19 cellular contexts compared by ENCODE assay signal in the genomic region with DNA sequence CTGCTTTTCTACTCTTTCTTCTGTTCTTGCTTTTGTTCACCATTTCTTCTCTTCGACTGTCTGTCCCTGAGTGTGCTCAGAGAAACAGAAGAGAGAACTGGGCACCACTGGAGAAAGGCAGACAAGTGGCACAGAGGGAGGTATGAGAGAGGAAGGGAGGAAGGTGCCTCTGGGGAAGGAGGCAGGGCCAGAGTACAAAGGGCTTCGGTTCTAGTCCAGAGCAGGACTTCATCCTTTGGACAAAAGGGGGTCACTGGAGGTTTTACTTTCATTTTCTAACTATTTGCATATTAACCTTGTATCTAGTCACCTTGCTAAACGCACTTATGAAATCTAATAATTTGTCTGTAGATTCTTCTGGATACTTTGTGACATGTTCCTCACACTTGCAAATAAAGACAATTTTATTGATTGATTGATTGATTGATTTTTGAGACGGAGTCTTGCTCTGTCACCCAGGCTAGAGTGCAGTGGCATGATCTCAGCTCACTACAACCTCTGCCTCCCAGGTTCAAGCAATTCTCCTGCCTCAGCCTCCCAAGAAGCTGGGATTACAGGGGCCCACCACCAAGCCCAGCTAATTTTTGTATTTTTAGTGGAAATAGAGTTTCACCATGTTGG. TPM values are rescaled to one million over a fixed set of nuclear protein-coding genes. Genes with fewer than 3 reads are reported as not detected.
DNase-seq lines count a peak whose midpoint lies in the region; ATAC-seq and TF ChIP-seq lines count a peak whose summit lies in the region.
"Had no signal": no experiment of that assay in that cellular context is flagged by ENCODE, and none has a peak within 500 bp of the region (broad histone marks: within the 10 kb centered on the region; RNA-seq: fewer than 3 reads in every experiment).

No MANE protein-coding gene starts in this region.

- no peak overlapping the region for H2AFZ ChIP-seq in KMS-11 (ENCODE audit: low read depth)

- peak overlapping the region; percentile 19; the same call in 1 of the 2 replicates for H3K4me2 ChIP-seq in KMS-11

- DNase-seq in ELR (ENCODE audit: low read depth) (peak; percentile 31), NCI-H82 (lab: John Stamatoyannopoulos, UW) (no peak)
- no peak for DNase-seq in activated CD8-positive, alpha-beta T cell treated with anti-CD3 and anti-CD28 coated beads, Interleukin-2, amount 10 ng/mL, durations not matched to agents 7 days and 5 days
- DNase-seq in effector CD8-positive, alpha-beta T cell (lab: John Stamatoyannopoulos, UW), result no peak
- DNase-seq: activated CD8-positive, alpha-beta memory T cell treated with anti-CD3 and anti-CD28 coated beads, Interleukin-2, amount 10 ng/mL, durations not matched to agents 7 days and 5 days; aorta; colonic mucosa; DMS79; foreskin keratinocyte; NCI-H1694 treated with DMSO at 0.1 percent for 48 hours; NCI-H524; nucleus accumbens; stimulated activated CD4-positive, alpha-beta T cell treated with anti-CD3 and anti-CD28 coated beads, Interleukin-2, amount 100 ng/mL, for 24 hours; WERI-Rb-1 had no signal

- H3K9me3 ChIP-seq in neutrophil, result no peaks in the 10 kb centered on the region
- H3K9me3 ChIP-seq: colonic mucosa, suprapubic skin had no signal

- CTCF ChIA-PET in activated CD8-positive, alpha-beta T cell treated with anti-CD3 and anti-CD28 coated beads, Interleukin-2, amount 10 ng/mL, durations not matched to agents 7 days and 5 days (lab: Charles Lee), result interaction anchor here (1.3 to 3.6 kb wide), 2 partner anchors 19 to 102 kb away, joined by 4 to 13 read pairs; a partner anchor contains a TSS

- no peaks in the 10 kb centered on the region for H4K20me1 ChIP-seq in KMS-11 (ENCODE audit: insufficient read depth)

- TF ChIP-seq CTCF in KMS-11 (conservative IDR thresholded peaks at IDR 0.05; ENCODE audit: low read depth, low read length) (no peak), neutrophil (IDR thresholded peaks at IDR 0.05) (no peak)

- peak overlapping the region; percentile 11 for H3K27ac Mint-ChIP-seq in activated CD8-positive, alpha-beta T cell treated with anti-CD3 and anti-CD28 coated beads, Interleukin-2, amount 10 ng/mL, durations not matched to agents 7 days and 5 days
- H3K27ac Mint-ChIP-seq: activated CD8-positive, alpha-beta memory T cell treated with anti-CD3 and anti-CD28 coated beads, Interleukin-2, amount 10 ng/mL, durations not matched to agents 7 days and 5 days had no signal

- no peaks in the 10 kb centered on the region for H3K36me3 Mint-ChIP-seq in activated CD8-positive, alpha-beta T cell treated with anti-CD3 and anti-CD28 coated beads, Interleukin-2, amount 10 ng/mL, durations not matched to agents 7 days and 5 days (ENCODE audit: low read depth)
- H3K36me3 Mint-ChIP-seq: activated CD8-positive, alpha-beta memory T cell treated with anti-CD3 and anti-CD28 coated beads, Interleukin-2, amount 10 ng/mL, durations not matched to agents 7 days and 5 days had no signal

- H3K36me3 ChIP-seq in KMS-11 (ENCODE audit: insufficient read depth), result no peaks in the 10 kb centered on the region
- H3K36me3 ChIP-seq in neutrophil, result no peaks in the 10 kb centered on the region
- H3K36me3 ChIP-seq: WERI-Rb-1 had no signal

- no peak overlapping the region for H3K27ac ChIP-seq in KMS-11
- peak overlapping the region; percentile 55 for H3K27ac ChIP-seq in neutrophil
- H3K27ac ChIP-seq: colonic mucosa, foreskin keratinocyte, suprapubic skin, WERI-Rb-1 had no signal

- no peaks in the 10 kb centered on the region for H3K27me3 Mint-ChIP-seq in activated CD8-positive, alpha-beta T cell treated with anti-CD3 and anti-CD28 coated beads, Interleukin-2, amount 10 ng/mL, durations not matched to agents 7 days and 5 days (ENCODE audit: low read depth)
- H3K27me3 Mint-ChIP-seq: activated CD8-positive, alpha-beta memory T cell treated with anti-CD3 and anti-CD28 coated beads, Interleukin-2, amount 10 ng/mL, durations not matched to agents 7 days and 5 days had no signal

- ATAC-seq in activated CD8-positive, alpha-beta T cell treated with anti-CD3 and anti-CD28 coated beads, Interleukin-2, amount 10 ng/mL, durations not matched to agents 7 days and 5 days, result no peak
- ATAC-seq in GM19467 (IDR thresholded peaks at IDR 0.05; ENCODE audit: unreplicated experiment), result no peak
- ATAC-seq: activated CD8-positive, alpha-beta memory T cell treated with anti-CD3 and anti-CD28 coated beads, Interleukin-2, amount 10 ng/mL, durations not matched to agents 7 days and 5 days; foreskin keratinocyte; sciatic nerve had no signal

- POLR2A ChIA-PET in activated CD8-positive, alpha-beta T cell treated with anti-CD3 and anti-CD28 coated beads, Interleukin-2, amount 10 ng/mL, durations not matched to agents 7 days and 5 days (lab: Charles Lee), result no interaction called here

- H3K4me1 Mint-ChIP-seq in activated CD8-positive, alpha-beta T cell treated with anti-CD3 and anti-CD28 coated beads, Interleukin-2, amount 10 ng/mL, durations not matched to agents 7 days and 5 days (ENCODE audit: low read depth), result peaks cover 13% of the 10 kb centered on the region

- H3K9ac ChIP-seq in KMS-11, result no peak overlapping the region

- no peaks in the 10 kb centered on the region for H3K9me3 Mint-ChIP-seq in activated CD8-positive, alpha-beta T cell treated with anti-CD3 and anti-CD28 coated beads, Interleukin-2, amount 10 ng/mL, durations not matched to agents 7 days and 5 days (ENCODE audit: insufficient read depth)

- H3K79me2 ChIP-seq in KMS-11 (ENCODE audit: insufficient read depth, low read depth), result no peaks in the 10 kb centered on the region

- H3K4me1 ChIP-seq in KMS-11 (ENCODE audit: low read depth, poor library complexity, severe bottlenecking) (peaks cover 5% of the 10 kb centered on the region), neutrophil (ENCODE audit: control insufficient read depth in 1 of 2, insufficient read depth in 1 of 2, low read depth in 1 of 2, low read length in 1 of 2) (peaks cover 32 to 38% of the 10 kb centered on the region in 2 experiments)
- H3K4me1 ChIP-seq: foreskin keratinocyte, suprapubic skin had no signal

- H3K4me3 ChIP-seq in KMS-11 (IDR thresholded peaks at IDR 0.05; ENCODE audit: insufficient read depth, low read depth, low read length), result no peak overlapping the region
- no peak overlapping the region for H3K4me3 ChIP-seq in neutrophil (ENCODE audit: low read depth in 1 of 2, low read length in 1 of 2)
- H3K4me3 ChIP-seq: colonic mucosa, suprapubic skin had no signal

- no peaks in the 10 kb centered on the region; the same call in 1 of the 2 replicates for H3K27me3 ChIP-seq in KMS-11 (ENCODE audit: insufficient read depth, low read depth)
- H3K27me3 ChIP-seq in neutrophil, result no peaks in the 10 kb centered on the region
- H3K27me3 ChIP-seq: colonic mucosa, foreskin keratinocyte, suprapubic skin had no signal

- H3K4me3 Mint-ChIP-seq in activated CD8-positive, alpha-beta T cell treated with anti-CD3 and anti-CD28 coated beads, Interleukin-2, amount 10 ng/mL, durations not matched to agents 7 days and 5 days, result no peak overlapping the region
- H3K4me3 Mint-ChIP-seq: activated CD8-positive, alpha-beta memory T cell treated with anti-CD3 and anti-CD28 coated beads, Interleukin-2, amount 10 ng/mL, durations not matched to agents 7 days and 5 days had no signal

RNA-seq across cellular contexts. Expression of a gene that starts 13.5 kb away (rescaled TPM):
- total RNA-seq in activated CD8-positive, alpha-beta T cell treated with anti-CD3 and anti-CD28 coated beads, Interleukin-2, amount 10 ng/mL, durations not matched to agents 7 days and 5 days, result 1 to 10 TPM in 1 of 2 experiments, under 1 TPM in 1; 0.89 to 2.0 TPM

RNA-seq across cellular contexts. Expression of a gene that starts 30.2 kb away (rescaled TPM):
- 10 to 100 TPM; 52.2 to 56.9 TPM for total RNA-seq in activated CD8-positive, alpha-beta T cell treated with anti-CD3 and anti-CD28 coated beads, Interleukin-2, amount 10 ng/mL, durations not matched to agents 7 days and 5 days

RNA-seq across cellular contexts. Expression of a gene that starts 49.8 kb away (rescaled TPM):
- total RNA-seq in activated CD8-positive, alpha-beta T cell treated with anti-CD3 and anti-CD28 coated beads, Interleukin-2, amount 10 ng/mL, durations not matched to agents 7 days and 5 days, result 10 to 100 TPM; 30.2 to 31.0 TPM
